Comparison of ENCODE assay signal across 1 cellular context in the genomic region with DNA sequence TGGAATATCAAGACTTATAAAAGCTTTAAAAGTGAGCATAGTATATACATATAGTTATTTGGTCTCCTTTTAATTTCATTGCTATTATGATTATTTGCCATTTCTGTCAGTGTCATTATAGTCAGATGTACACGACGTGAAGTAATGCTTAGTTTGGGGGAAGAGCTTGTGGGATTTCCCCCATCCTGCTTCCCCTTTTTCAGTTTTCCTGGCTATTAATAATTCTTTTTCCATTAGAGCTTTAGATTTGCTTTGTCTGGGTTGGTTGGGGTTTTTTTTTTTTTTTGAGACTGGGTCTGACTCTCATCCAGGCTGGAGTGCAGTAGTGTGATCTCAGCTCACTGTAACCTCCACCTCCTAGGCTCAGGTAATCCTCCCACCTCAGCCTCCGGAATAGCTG.
TF ChIP-seq lines count a peak whose summit lies in the region.

No MANE protein-coding gene starts in this region.

TF ChIP-seq in GM12878, 131 proteins besides CTCF, POLR2A, EP300 and RAD21:
- TF ChIP-seq NKRF (conservative IDR thresholded peaks at IDR 0.05) = no peak
- TF ChIP-seq IKZF2 (IDR thresholded peaks at IDR 0.05) = peak in 1 of 2 experiments; percentile 12; a peak in 2 of 4 replicates
- TF ChIP-seq NRF1 (conservative IDR thresholded peaks at IDR 0.05; ENCODE audit: low read depth, low read length) = no peak
- TF ChIP-seq SPI1 (IDR thresholded peaks at IDR 0.05; ENCODE audit: borderline replicate concordance, insufficient read depth, low read depth, low read length) = peak; percentile 38; the same call in 1 of the 2 replicates
- no peak for TF ChIP-seq TAF1 (IDR thresholded peaks at IDR 0.05; ENCODE audit: borderline replicate concordance, low read depth, low read length)
- no peak for TF ChIP-seq GABPA (IDR thresholded peaks at IDR 0.05; ENCODE audit: low read depth)
- TF ChIP-seq MTA3 (IDR thresholded peaks at IDR 0.05; ENCODE audit: borderline replicate concordance, low read length) = no peak
- TF ChIP-seq ETV6 (conservative IDR thresholded peaks at IDR 0.05 in 1 of 2, IDR thresholded peaks at IDR 0.05 in 1 of 2; ENCODE audit: borderline replicate concordance in 1 of 2, low read depth in 1 of 2) = no peak
- TF ChIP-seq EED (IDR thresholded peaks at IDR 0.05; ENCODE audit: low read depth) = 0 out of 2 replicates have a peak, but pooled peaks have one; percentile 25
- no peak for TF ChIP-seq NBN (IDR thresholded peaks at IDR 0.05)
- TF ChIP-seq ZNF384 (IDR thresholded peaks at IDR 0.05; ENCODE audit: borderline replicate concordance, low read depth, low read length) = 0 out of 2 replicates have a peak, but pooled peaks have one; percentile 12
- no peak for TF ChIP-seq CUX1 (IDR thresholded peaks at IDR 0.05; ENCODE audit: insufficient replicate concordance, low read depth, low read length)
- TF ChIP-seq RELB (IDR thresholded peaks at IDR 0.05; ENCODE audit: low read depth) = peak; percentile 49; the same call in 1 of the 2 replicates
- no peak for TF ChIP-seq FOS (IDR thresholded peaks at IDR 0.05; ENCODE audit: borderline replicate concordance, extremely low read depth, insufficient read length)
- TF ChIP-seq SIX5 (IDR thresholded peaks at IDR 0.05; ENCODE audit: low read depth, low read length, severe bottlenecking) = no peak
- TF ChIP-seq ESRRA (IDR thresholded peaks at IDR 0.05; ENCODE audit: low read length) = no peak
